Comparison of ENCODE assay signal across 29 cellular contexts in the genomic region with DNA sequence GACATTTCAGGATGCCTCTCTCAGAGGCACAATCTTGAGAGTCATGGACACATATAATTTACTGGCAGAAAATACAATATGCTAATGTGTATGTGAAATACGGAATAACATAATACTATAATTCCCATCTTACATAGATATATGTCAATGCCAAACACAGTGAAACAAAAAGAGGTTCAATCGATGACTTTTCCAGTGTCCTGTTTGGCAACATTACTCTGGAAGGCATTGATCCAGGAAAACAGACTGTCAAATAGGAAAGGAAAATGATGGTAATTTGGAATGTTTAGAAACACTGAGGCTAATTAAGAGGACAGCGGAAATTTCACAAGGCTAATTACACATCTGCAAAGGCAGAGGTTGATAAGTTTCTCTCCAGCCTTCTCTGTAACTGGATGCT.
"Had no signal": no experiment of that assay in that cellular context is flagged by ENCODE, and none has a peak within 500 bp of the region (broad histone marks: within the 10 kb centered on the region; RNA-seq: fewer than 3 reads in every experiment).

No MANE protein-coding gene starts in this region.

- ATAC-seq: activated naive CD4-positive, alpha-beta T cell treated with anti-CD3 and anti-CD28 coated beads, Interleukin-2, amount 50 U/mL, for 72 hours; activated naive CD8-positive, alpha-beta T cell treated with anti-CD3 and anti-CD28 coated beads, Interleukin-2, amount 50 U/mL, for 24 hours; activated T-cell treated with anti-CD3 and anti-CD28 coated beads, Interleukin-2, amount 50 U/mL, for 4 hours; activated T-cell treated with anti-CD3 and anti-CD28 coated beads, Interleukin-2, amount 50 U/mL, for 72 hours; activated T-helper 17 cell treated with anti-CD3 and anti-CD28 coated beads, Interleukin-2, amount 50 U/mL, for 72 hours; body of pancreas had no signal

- DNase-seq: activated effector memory CD4-positive, alpha-beta T cell treated with anti-CD3 and anti-CD28 coated beads, Interleukin-2, amount 50 U/mL, for 16 hours; activated effector memory CD4-positive, alpha-beta T cell treated with Interleukin-2 at 50 U/mL for 16 hours; activated gamma-delta T cell; activated gamma-delta T cell treated with Interleukin-2 at 50 U/mL for 16 hours; activated naive CD4-positive, alpha-beta T cell; activated naive CD4-positive, alpha-beta T cell treated with anti-CD3 and anti-CD28 coated beads for 36 hours; activated naive CD4-positive, alpha-beta T cell treated with anti-CD3 and anti-CD28 coated beads, Interleukin-2, amount 10 ng/mL, durations not matched to agents 7 days and 5 days; activated naive CD4-positive, alpha-beta T cell treated with anti-CD3 and anti-CD28 coated beads, Interleukin-2, amount 50 U/mL, for 16 hours; activated naive CD4-positive, alpha-beta T cell treated with Interleukin-2 at 50 U/mL for 16 hours; activated naive CD8-positive, alpha-beta T cell treated with anti-CD3 and anti-CD28 coated beads for 36 hours; activated naive CD8-positive, alpha-beta T cell treated with anti-CD3 and anti-CD28 coated beads, Interleukin-2, amount 10 ng/mL, durations not matched to agents 7 days and 5 days; activated naive CD8-positive, alpha-beta T cell treated with anti-CD3 and anti-CD28 coated beads, Interleukin-2, amount 50 U/mL, for 24 hours; activated T-cell treated with anti-CD3 and anti-CD28 coated beads, Interleukin-2, amount 50 U/mL, for 1 hour; activated T-cell treated with anti-CD3 and anti-CD28 coated beads, Interleukin-2, amount 50 U/mL, for 24 hours; activated T-cell treated with anti-CD3 and anti-CD28 coated beads, Interleukin-2, amount 50 U/mL, for 4 hours; activated T-cell treated with anti-CD3 and anti-CD28 coated beads, Interleukin-2, amount 50 U/mL, for 48 hours; activated T-cell treated with anti-CD3 and anti-CD28 coated beads, Interleukin-2, amount 50 U/mL, for 72 hours; adrenal gland; amniotic stem cell; amygdala; anterior cingulate cortex; aorta; body of pancreas; brain microvascular endothelial cell; caudate nucleus; central memory CD4-positive, alpha-beta T cell; cerebellar nuclear complex had no signal
